11 cellular contexts compared by ENCODE assay signal in the genomic region with DNA sequence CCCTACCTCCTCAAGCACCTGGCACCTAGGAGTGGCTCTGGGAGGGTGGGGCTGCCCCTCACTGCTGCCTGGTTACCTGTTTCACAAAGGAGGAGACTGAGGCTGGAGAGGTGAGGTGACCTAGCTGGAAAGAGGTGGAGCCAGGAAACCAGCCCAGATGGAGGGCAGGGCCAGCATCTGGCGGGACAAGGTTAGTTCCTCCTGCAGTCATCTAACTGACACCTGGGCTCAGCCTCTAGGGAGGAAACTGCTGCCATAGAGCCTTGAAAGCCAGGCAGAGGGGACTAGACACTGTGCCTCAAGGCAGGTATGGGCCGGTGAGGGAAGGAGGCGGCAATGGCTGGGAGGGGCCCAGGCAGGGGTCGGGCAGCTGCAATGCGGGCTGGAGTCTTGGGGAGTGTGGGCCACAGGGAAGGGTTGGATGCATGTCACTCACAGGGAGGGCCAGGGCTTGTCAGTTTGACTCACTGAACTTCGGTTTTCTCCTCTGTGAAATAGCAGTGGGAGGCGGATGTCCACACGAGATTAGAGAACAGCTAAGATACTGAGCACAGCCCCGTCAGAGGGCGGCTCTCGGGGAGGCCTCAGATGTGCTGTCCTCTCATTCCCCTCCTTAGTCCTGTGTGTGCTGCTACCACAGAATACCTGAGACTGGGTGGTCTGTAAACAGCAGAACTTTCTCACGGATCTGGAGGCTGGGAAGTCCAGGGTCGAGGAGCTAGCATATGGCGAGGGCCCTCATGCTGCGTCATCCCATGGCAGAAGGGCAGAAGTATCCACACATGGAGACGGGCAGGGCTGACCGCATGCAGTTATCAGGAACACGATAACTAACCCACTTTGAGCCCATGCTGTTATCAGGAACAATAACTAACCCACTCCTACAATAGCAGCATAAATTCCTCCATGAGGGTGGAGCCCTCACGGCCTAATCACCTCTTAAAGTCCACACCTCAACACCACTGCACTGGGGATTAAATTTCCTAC. TPM values are rescaled to one million over a fixed set of nuclear protein-coding genes. Genes with fewer than 3 reads are reported as not detected.
DNase-seq lines count a peak whose midpoint lies in the region; ATAC-seq and TF ChIP-seq lines count a peak whose summit lies in the region.
"Had no signal": no experiment of that assay in that cellular context is flagged by ENCODE, and none has a peak within 500 bp of the region (broad histone marks: within the 10 kb centered on the region; RNA-seq: fewer than 3 reads in every experiment).

No MANE protein-coding gene starts in this region.

- intact Hi-C loops in stomach (cut with DNase I; ENCODE audit: low total_unique reads): no loop called here

- peaks cover 0 to 54% of the 10 kb centered on the region in 2 donors for H3K4me1 ChIP-seq in right atrium auricular region
- peaks cover 44 to 74% (median 65%) of the 10 kb centered on the region in 4 donors for H3K4me1 ChIP-seq in stomach

- TF ChIP-seq EP300 in stomach (IDR thresholded peaks at IDR 0.05): no peak

- WGBS in stomach, 5 donors: 32 to 68% (median 51%) methylated on average over 16 to 19 of the region's 19 CpGs

- H3K4me3 ChIP-seq in right atrium auricular region (no peak overlapping the region), stomach (peak overlapping the region in 2 of 4 donors; percentile 2 to 14)

- no peaks in the 10 kb centered on the region for H3K9me3 ChIP-seq in right atrium auricular region
- no peaks in the 10 kb centered on the region for H3K9me3 ChIP-seq in stomach

- H3K36me3 ChIP-seq in right atrium auricular region (no peaks in the 10 kb centered on the region), stomach (peaks cover 0 to 11% (median 0%) of the 10 kb centered on the region in 4 donors)

- TF ChIP-seq CTCF in right atrium auricular region (IDR thresholded peaks at IDR 0.05): no peak
- TF ChIP-seq CTCF in stomach (IDR thresholded peaks at IDR 0.05): no peak

- no peaks in the 10 kb centered on the region for H3K27me3 ChIP-seq in right atrium auricular region
- H3K27me3 ChIP-seq in stomach: peaks cover 0 to 15% (median 0%) of the 10 kb centered on the region in 3 donors

- peak overlapping the region; percentile 48 to 64 for H3K27ac ChIP-seq in right atrium auricular region
- peak overlapping the region; percentile 67 to 86 (median 73) for H3K27ac ChIP-seq in stomach

- DNase-seq in NCI-H1417 (lab: John Stamatoyannopoulos, UW) (peak; percentile 27 to 69 (median 55)), NCI-H1417 treated with DMSO at 0.1 percent for 48 hours (lab: John Stamatoyannopoulos, UW) (no peak), OCI-M2 (lab: John Stamatoyannopoulos, UW; ENCODE audit: unreplicated experiment) (peak; percentile 85), right atrium auricular region (ENCODE audit: low spot score) (no peak), stomach (peak; percentile 72), NOMO-1 treated with DMSO at 0.1 percent for 48 hours (lab: John Stamatoyannopoulos, UW; ENCODE audit: unreplicated experiment) (no peak)
- DNase-seq: 8988T; activated effector memory CD4-positive, alpha-beta T cell treated with Interleukin-2 at 50 U/mL for 16 hours; PC-3 had no signal

- ATAC-seq in HG02970 (IDR thresholded peaks at IDR 0.05; ENCODE audit: low FRiP score, unreplicated experiment) (no peak), HG03097 (IDR thresholded peaks at IDR 0.05; ENCODE audit: low FRiP score, unreplicated experiment) (no peak)
- ATAC-seq: PC-3 had no signal

- no peak for TF ChIP-seq POLR2A in stomach (IDR thresholded peaks at IDR 0.05)

RNA-seq across cellular contexts. Expression of gene MGAT3, which starts 16.1 kb away (rescaled TPM):
- 10 to 100 TPM in 1 of 2 donors, 1 to 10 TPM in 1; 2.9 to 11.3 TPM for total RNA-seq in right atrium auricular region
- 10 to 100 TPM in 1 of 5 donors, 1 to 10 TPM in 3, under 1 TPM in 1; 0.89 to 12.0 (median 1.8) TPM for total RNA-seq in stomach
- polyA plus RNA-seq in stomach: 1 to 10 TPM; 1.1 to 2.9 (median 1.4) TPM
- total RNA-seq: PC-3 had no signal

RNA-seq across cellular contexts. Expression of gene MIEF1, which starts 29.2 kb away (rescaled TPM):
- total RNA-seq in right atrium auricular region: 10 to 100 TPM; 14.4 to 22.1 TPM
- total RNA-seq in stomach: 10 to 100 TPM; 15.8 to 47.3 (median 20.0) TPM
- polyA plus RNA-seq in stomach: 1 to 10 TPM; 5.1 to 9.5 (median 8.8) TPM

RNA-seq across cellular contexts. Expression of gene ATF4, which starts 47.5 kb away (rescaled TPM):
- total RNA-seq in right atrium auricular region: 100 to 1,000 TPM; 155 to 256 TPM
- 100 to 1,000 TPM; 155 to 438 (median 370) TPM for total RNA-seq in stomach
- polyA plus RNA-seq in stomach: 100 to 1,000 TPM; 592 to 929 (median 872) TPM

RNA-seq across cellular contexts. Expression of gene RPS19BP1, which starts 59.7 kb away (rescaled TPM):
- total RNA-seq in right atrium auricular region: 100 to 1,000 TPM in 1 of 2 donors, 10 to 100 TPM in 1; 88.1 to 135 TPM
- total RNA-seq in stomach: 100 to 1,000 TPM in 2 of 5 donors, 10 to 100 TPM in 3; 36.9 to 684 (median 86.5) TPM
- 100 to 1,000 TPM; 195 to 221 (median 200) TPM for polyA plus RNA-seq in stomach

Comparison
In these comparisons a context has a peak if more than half of its experiments do, and no peak if none do; other contexts are left out.
1. DNase-seq: peak in NCI-H1417 (3 of 3), OCI-M2 (single experiment) and stomach (single experiment); none in NCI-H1417 treated with DMSO at 0.1 percent for 48 hours (single experiment), right atrium auricular region (single experiment) and NOMO-1 treated with DMSO at 0.1 percent for 48 hours (single experiment).